Comparison of ENCODE assay signal across 8 cellular contexts in genomic region chr5:32444946-32445758, GRCh38.
A peak's percentile ranks its signal among the peaks of the same experiment; 100 is the strongest.
DNase-seq lines count a peak whose midpoint lies in the region; ATAC-seq and TF ChIP-seq lines count a peak whose summit lies in the region.

No MANE protein-coding gene starts in this region.

- H3K4me3 ChIP-seq in GM06990 (replicated peaks; ENCODE audit: low read depth, low read length), result peak overlapping the region; percentile 67
- peak overlapping the region; percentile 80 for H3K4me3 ChIP-seq in OCI-LY1 (ENCODE audit: low read depth, low read length, poor library complexity, severe bottlenecking)
- H3K4me3 ChIP-seq in neutrophil (ENCODE audit: low read depth in 1 of 2, low read length in 1 of 2), result peak overlapping the region; percentile 83 to 86

- H3K27me3 ChIP-seq in GM06990 (replicated peaks; ENCODE audit: control insufficient read depth, insufficient read depth, low read length), result no peaks in the 10 kb centered on the region
- no peaks in the 10 kb centered on the region; the same call in 1 of the 2 replicates for H3K27me3 ChIP-seq in OCI-LY1 (ENCODE audit: insufficient read depth, low read length)
- H3K27me3 ChIP-seq in neutrophil, result peaks cover 7% of the 10 kb centered on the region

- peak overlapping the region; percentile 55 for H3K4me2 ChIP-seq in OCI-LY1 (ENCODE audit: low read length)

- no peaks in the 10 kb centered on the region for H3K9me3 Mint-ChIP-seq in effector memory CD8-positive, alpha-beta T cell

- TF ChIP-seq CTCF in GM06990 (IDR thresholded peaks at IDR 0.05; ENCODE audit: insufficient read depth, low read length, poor library complexity, severe bottlenecking), result no peak
- no peak for TF ChIP-seq CTCF in OCI-LY1 (IDR thresholded peaks at IDR 0.05; ENCODE audit: low read length)
- TF ChIP-seq CTCF in neutrophil (IDR thresholded peaks at IDR 0.05), result no peak

- H3K9me2 ChIP-seq in OCI-LY1 (ENCODE audit: low read depth, low read length), result no peaks in the 10 kb centered on the region

- DNase-seq in GM06990 (ENCODE audit: extremely low read depth, insufficient read length) (no peak), SKM-1 (lab: John Stamatoyannopoulos, UW; ENCODE audit: unreplicated experiment) (no peak), activated gamma-delta T cell (lab: John Stamatoyannopoulos, UW) (no peak), UCSD-AML1 (lab: John Stamatoyannopoulos, UW; ENCODE audit: unreplicated experiment) (no peak)
- DNase-seq in effector memory CD8-positive, alpha-beta T cell, result no peak

- peak overlapping the region; percentile 91 to 93 for H3K27ac Mint-ChIP-seq in effector memory CD8-positive, alpha-beta T cell

- H3K4me1 Mint-ChIP-seq in effector memory CD8-positive, alpha-beta T cell (ENCODE audit: low read depth in 2 of 2), result peaks cover 16 to 26% of the 10 kb centered on the region in 2 donors

- no peaks in the 10 kb centered on the region for H3F3A ChIP-seq in OCI-LY1 (ENCODE audit: insufficient read depth, low read length)

- H3K9me3 ChIP-seq in OCI-LY1 (ENCODE audit: low read length), result no peaks in the 10 kb centered on the region
- H3K9me3 ChIP-seq in neutrophil, result no peaks in the 10 kb centered on the region

- no peak overlapping the region for H3K27ac ChIP-seq in OCI-LY1 (ENCODE audit: low read depth, low read length, poor library complexity, severe bottlenecking)
- H3K27ac ChIP-seq in neutrophil, result peak overlapping the region; percentile 87

- H3K36me3 Mint-ChIP-seq in effector memory CD8-positive, alpha-beta T cell (ENCODE audit: insufficient read depth), result peaks cover 18% of the 10 kb centered on the region

- no peak for ATAC-seq in effector memory CD8-positive, alpha-beta T cell (replicated peaks)
- ATAC-seq in GM18909 (IDR thresholded peaks at IDR 0.05; ENCODE audit: poor library complexity, unreplicated experiment), result no peak

- H3K27me3 Mint-ChIP-seq in effector memory CD8-positive, alpha-beta T cell, result no peaks in the 10 kb centered on the region

- no peaks in the 10 kb centered on the region for H4K20me1 ChIP-seq in OCI-LY1 (ENCODE audit: insufficient read depth, low read length)

- H3K9ac ChIP-seq in OCI-LY1 (ENCODE audit: low read length), result no peak overlapping the region; the same call in 1 of the 2 replicates

- H3K79me2 ChIP-seq in OCI-LY1 (ENCODE audit: insufficient read depth, low read length), result peaks cover 35% of the 10 kb centered on the region

- H2AFZ ChIP-seq in OCI-LY1 (ENCODE audit: low read length), result no peak overlapping the region

- H3K4me1 ChIP-seq in OCI-LY1 (ENCODE audit: insufficient read depth, low read length, severe bottlenecking) (peaks cover 18% of the 10 kb centered on the region), neutrophil (ENCODE audit: control insufficient read depth in 1 of 2, insufficient read depth in 1 of 2, low read depth in 1 of 2, low read length in 1 of 2) (peaks cover 18 to 20% of the 10 kb centered on the region in 2 experiments)

- peak overlapping the region; percentile 80 to 93 for H3K4me3 Mint-ChIP-seq in effector memory CD8-positive, alpha-beta T cell

- H3K36me3 ChIP-seq in GM06990 (ENCODE audit: control insufficient read depth, insufficient read depth, low read length), result no peaks in the 10 kb centered on the region; the same call in 1 of the 2 replicates
- H3K36me3 ChIP-seq in OCI-LY1 (ENCODE audit: insufficient read depth, low read length), result peaks cover 23% of the 10 kb centered on the region
- no peaks in the 10 kb centered on the region for H3K36me3 ChIP-seq in neutrophil
